Comparison of ENCODE assay signal across 21 cellular contexts in the genomic region with DNA sequence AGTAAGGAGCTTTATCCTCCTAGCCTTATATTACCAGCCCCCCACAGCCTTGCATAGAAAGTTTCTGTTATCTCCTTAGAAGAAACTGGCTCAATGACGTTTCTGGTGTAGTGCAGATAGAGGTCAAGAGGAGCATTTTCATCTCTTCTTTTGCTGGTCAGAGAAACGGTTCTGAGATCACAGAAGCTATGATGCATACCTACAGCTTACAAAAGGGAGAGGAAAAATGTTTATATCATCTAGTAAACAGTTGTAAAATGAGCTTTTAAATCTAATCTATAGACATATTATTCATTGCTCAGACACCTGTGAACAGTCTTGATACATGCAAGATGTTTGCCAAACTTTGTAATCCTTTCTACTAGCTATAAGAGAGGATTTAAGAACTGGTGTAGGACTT.
DNase-seq lines count a peak whose midpoint lies in the region; ATAC-seq, FAIRE-seq and TF ChIP-seq lines count a peak whose summit lies in the region.
"Had no signal": no experiment of that assay in that cellular context is flagged by ENCODE, and none has a peak within 500 bp of the region (broad histone marks: within the 10 kb centered on the region; RNA-seq: fewer than 3 reads in every experiment).

No MANE protein-coding gene starts in this region.

- POLR2A ChIA-PET in IMR-90 (lab: Charles Lee; ENCODE audit: unreplicated experiment), result no interaction called here

- no peak overlapping the region for H4K5ac ChIP-seq in IMR-90 (ENCODE audit: low read depth, low read length)

- WGBS in IMR-90 (ENCODE audit: extremely low coverage in 2 of 2, insufficient read length in 1 of 2), 2 experiments, result no CpG with 5 or more reads among the region's 2 CpGs

- dilution Hi-C loops in IMR-90 (cut with HindIII; ENCODE audit: low sequenced_read_pairs, unreplicated experiment), result no loop called here

- H2BK15ac ChIP-seq in IMR-90 (ENCODE audit: low read depth, low read length), result no peak overlapping the region

- H3K79me1 ChIP-seq in IMR-90 (ENCODE audit: low read depth in 1 of 2, low read length in 2 of 2), result peaks cover 3 to 4% of the 10 kb centered on the region in 2 experiments; a peak in 1 of 4 replicates

- H3K4me3 Mint-ChIP-seq in endothelial cell (ENCODE audit: unreplicated experiment), result no peak overlapping the region
- no peak overlapping the region for H3K4me3 Mint-ChIP-seq in memory B cell
- no peak overlapping the region for H3K4me3 Mint-ChIP-seq in effector memory CD8-positive, alpha-beta T cell
- H3K4me3 Mint-ChIP-seq: CD4-positive, alpha-beta memory T cell had no signal

- H3K4me1 Mint-ChIP-seq in endothelial cell (ENCODE audit: unreplicated experiment), result no peaks in the 10 kb centered on the region
- H3K4me1 Mint-ChIP-seq in memory B cell, result no peaks in the 10 kb centered on the region
- no peaks in the 10 kb centered on the region for H3K4me1 Mint-ChIP-seq in effector memory CD8-positive, alpha-beta T cell (ENCODE audit: low read depth in 2 of 2)
- H3K4me1 Mint-ChIP-seq: CD4-positive, alpha-beta memory T cell had no signal

- no peaks in the 10 kb centered on the region for H3K9me1 ChIP-seq in IMR-90 (ENCODE audit: insufficient read depth, low read length)

- no peak overlapping the region for H2AFZ ChIP-seq in IMR-90 (replicated peaks; ENCODE audit: low read length, poor library complexity)
- H2AFZ ChIP-seq: GM23248 had no signal

- H3K18ac ChIP-seq in IMR-90 (ENCODE audit: low read depth, low read length), result no peak overlapping the region

- TF ChIP-seq CTCF in IMR-90 (conservative IDR thresholded peaks at IDR 0.05; ENCODE audit: low read depth, low read length) (no peak), endothelial cell (IDR thresholded peaks at IDR 0.05; ENCODE audit: unreplicated experiment) (no peak)

- no peak overlapping the region for H3K9ac ChIP-seq in IMR-90 (ENCODE audit: low read depth, low read length)
- H3K9ac ChIP-seq: GM23248 had no signal

- no TSS peak for BruUV-seq in IMR-90 (replicated peaks; lab: Mats Ljungman, UMichigan)

- in situ Hi-C loops in IMR-90 (cut with MboI; ENCODE audit: low sequenced_read_pairs), result no loop called here

- H3K9me3 Mint-ChIP-seq in endothelial cell (ENCODE audit: unreplicated experiment), result no peaks in the 10 kb centered on the region
- no peaks in the 10 kb centered on the region for H3K9me3 Mint-ChIP-seq in memory B cell
- H3K9me3 Mint-ChIP-seq in effector memory CD8-positive, alpha-beta T cell, result no peaks in the 10 kb centered on the region
- H3K9me3 Mint-ChIP-seq: CD4-positive, alpha-beta memory T cell had no signal

- no peaks in the 10 kb centered on the region for H3K9me3 ChIP-seq in IMR-90 (ENCODE audit: control insufficient read depth, insufficient read depth, low read length)
- H3K9me3 ChIP-seq: A549 had no signal

- intact Hi-C loops in IMR-90 (cut with micrococcal nuclease), result no loop called here

- H3K27ac ChIP-seq in IMR-90 (ENCODE audit: insufficient read depth, low read length), result no peak overlapping the region
- H3K27ac ChIP-seq: A549, GM23248 had no signal

- ATAC-seq in IMR-90 (ENCODE audit: low read depth) (peak; percentile 88), memory B cell (ENCODE audit: low read depth) (no peak)
- no peak for ATAC-seq in effector memory CD8-positive, alpha-beta T cell (replicated peaks)
- ATAC-seq: A549 had no signal

- H3K36me3 Mint-ChIP-seq in endothelial cell (ENCODE audit: low read depth, unreplicated experiment) (peaks cover 8% of the 10 kb centered on the region), memory B cell (peaks cover 24% of the 10 kb centered on the region)
- peaks cover 35% of the 10 kb centered on the region for H3K36me3 Mint-ChIP-seq in effector memory CD8-positive, alpha-beta T cell (ENCODE audit: insufficient read depth)

- H3K27ac Mint-ChIP-seq in endothelial cell (ENCODE audit: unreplicated experiment) (peak overlapping the region; percentile 10), memory B cell (peak overlapping the region; percentile 50)
- no peak overlapping the region for H3K27ac Mint-ChIP-seq in effector memory CD8-positive, alpha-beta T cell
- H3K27ac Mint-ChIP-seq: CD4-positive, alpha-beta memory T cell had no signal

- H4K91ac ChIP-seq in IMR-90 (ENCODE audit: insufficient read depth, low read depth, low read length), result no peak overlapping the region

- CTCF ChIA-PET in IMR-90 (lab: Yijun Ruan, JAX), result interaction anchor here (0.6 to 0.9 kb wide), 2 partner anchors 41 to 42 kb away, joined by 3 to 4 read pairs; no protein-coding TSS in a partner anchor

- H3K4me2 ChIP-seq in IMR-90 (ENCODE audit: low read depth, low read length), result no peak overlapping the region; the same call in 1 of the 2 replicates
- H3K4me2 ChIP-seq: A549 had no signal

- H2BK5ac ChIP-seq in IMR-90 (ENCODE audit: low read depth, low read length, poor library complexity, severe bottlenecking), result no peak overlapping the region

- H2BK20ac ChIP-seq in IMR-90 (ENCODE audit: low read depth, low read length), result no peak overlapping the region

- no peak overlapping the region for H4K8ac ChIP-seq in IMR-90 (ENCODE audit: low read depth in 2 of 2, low read length in 2 of 2)

- no peak for FAIRE-seq in GM12892 (lab: Jason Lieb, UNC)
- FAIRE-seq: A549, G401.6, GM19239, H1 had no signal

- no peak overlapping the region for H2AK5ac ChIP-seq in IMR-90 (ENCODE audit: low read depth, low read length)

- no peak overlapping the region for H3K4me3 ChIP-seq in IMR-90 (ENCODE audit: insufficient read depth, low read depth, low read length)
- H3K4me3 ChIP-seq: A549, GM23248 had no signal

- no peaks in the 10 kb centered on the region for H4K20me1 ChIP-seq in IMR-90 (ENCODE audit: insufficient read depth, low read length)

- no peak overlapping the region for H3K4ac ChIP-seq in IMR-90 (ENCODE audit: low read depth, low read length)

- H3K27me3 ChIP-seq in IMR-90 (ENCODE audit: control insufficient read depth, insufficient read depth, low read length), result no peaks in the 10 kb centered on the region

- no peak for TF ChIP-seq RAD21 in IMR-90 (IDR thresholded peaks at IDR 0.05; ENCODE audit: low read length)

- no peak overlapping the region for H3K14ac ChIP-seq in IMR-90 (replicated peaks; ENCODE audit: low read depth, low read length)

- H3K27me3 Mint-ChIP-seq in endothelial cell (ENCODE audit: unreplicated experiment) (no peaks in the 10 kb centered on the region), memory B cell (no peaks in the 10 kb centered on the region)
- H3K27me3 Mint-ChIP-seq in effector memory CD8-positive, alpha-beta T cell, result no peaks in the 10 kb centered on the region
- H3K27me3 Mint-ChIP-seq: CD4-positive, alpha-beta memory T cell had no signal

- no peak overlapping the region for H2BK120ac ChIP-seq in IMR-90 (ENCODE audit: low read depth, low read length)

- no peak overlapping the region for H3K56ac ChIP-seq in IMR-90 (ENCODE audit: extremely low read depth, insufficient read depth, low read length)

- TF ChIP-seq POLR2A in IMR-90 (IDR thresholded peaks at IDR 0.05; ENCODE audit: low read depth, low read length), result no peak
- no peak for TF ChIP-seq POLR2A in GM12892 (IDR thresholded peaks at IDR 0.05; ENCODE audit: low read depth, low read length)

- H2AK9ac ChIP-seq in IMR-90 (replicated peaks; ENCODE audit: low read depth, low read length, poor library complexity), result no peak overlapping the region

- peak; percentile 84 for DNase-seq in IMR-90
- no peak for DNase-seq in endothelial cell (ENCODE audit: low spot score)
- DNase-seq in memory B cell (ENCODE audit: low spot score in 2 of 2), result no peak
- DNase-seq in effector memory CD8-positive, alpha-beta T cell, result no peak
- DNase-seq in GM12892 (ENCODE audit: insufficient read length), result no peak
- DNase-seq in activated gamma-delta T cell treated with Interleukin-2 at 50 U/mL for 16 hours, result no peak
- DNase-seq: 8988T; ACHN; C1 segment of cervical spinal cord; Calu3; CD4-positive, alpha-beta memory T cell; COR-L47; DMS53; DND-41; GM23248; H7; HCEC 1CT had no signal

- H3K4me1 ChIP-seq in IMR-90 (ENCODE audit: control insufficient read depth, insufficient read depth, low read length), result no peaks in the 10 kb centered on the region
- H3K4me1 ChIP-seq: A549 had no signal

- H3K36me3 ChIP-seq in IMR-90 (ENCODE audit: control insufficient read depth, insufficient read depth, low read length), result peaks cover 11% of the 10 kb centered on the region

- H3K23ac ChIP-seq in IMR-90 (ENCODE audit: low read depth, low read length), result no peak overlapping the region

TF ChIP-seq in IMR-90, 13 proteins besides CTCF, POLR2A, EP300 and RAD21:
- TF ChIP-seq SMC3 (IDR thresholded peaks at IDR 0.05; ENCODE audit: low read depth, low read length) (no peak), CHD1 (IDR thresholded peaks at IDR 0.05; ENCODE audit: low read depth, low read length) (no peak)
- TF ChIP-seq, protein P1, sequence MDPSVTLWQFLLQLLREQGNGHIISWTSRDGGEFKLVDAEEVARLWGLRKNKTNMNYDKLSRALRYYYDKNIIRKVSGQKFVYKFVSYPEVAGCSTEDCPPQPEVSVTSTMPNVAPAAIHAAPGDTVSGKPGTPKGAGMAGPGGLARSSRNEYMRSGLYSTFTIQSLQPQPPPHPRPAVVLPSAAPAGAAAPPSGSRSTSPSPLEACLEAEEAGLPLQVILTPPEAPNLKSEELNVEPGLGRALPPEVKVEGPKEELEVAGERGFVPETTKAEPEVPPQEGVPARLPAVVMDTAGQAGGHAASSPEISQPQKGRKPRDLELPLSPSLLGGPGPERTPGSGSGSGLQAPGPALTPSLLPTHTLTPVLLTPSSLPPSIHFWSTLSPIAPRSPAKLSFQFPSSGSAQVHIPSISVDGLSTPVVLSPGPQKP (IDR thresholded peaks at IDR 0.05; ENCODE audit: borderline replicate concordance, low read depth, low read length), result no peak
TF ChIP-seq in IMR-90: peak in this region for 0.

Comparison
In these comparisons a context has a peak if more than half of its experiments do, and no peak if none do; other contexts are left out.
1. H3K27ac Mint-ChIP-seq: peak in endothelial cell (single experiment) and memory B cell (single experiment); none in effector memory CD8-positive, alpha-beta T cell (0 of 2).